In the genomic region with DNA sequence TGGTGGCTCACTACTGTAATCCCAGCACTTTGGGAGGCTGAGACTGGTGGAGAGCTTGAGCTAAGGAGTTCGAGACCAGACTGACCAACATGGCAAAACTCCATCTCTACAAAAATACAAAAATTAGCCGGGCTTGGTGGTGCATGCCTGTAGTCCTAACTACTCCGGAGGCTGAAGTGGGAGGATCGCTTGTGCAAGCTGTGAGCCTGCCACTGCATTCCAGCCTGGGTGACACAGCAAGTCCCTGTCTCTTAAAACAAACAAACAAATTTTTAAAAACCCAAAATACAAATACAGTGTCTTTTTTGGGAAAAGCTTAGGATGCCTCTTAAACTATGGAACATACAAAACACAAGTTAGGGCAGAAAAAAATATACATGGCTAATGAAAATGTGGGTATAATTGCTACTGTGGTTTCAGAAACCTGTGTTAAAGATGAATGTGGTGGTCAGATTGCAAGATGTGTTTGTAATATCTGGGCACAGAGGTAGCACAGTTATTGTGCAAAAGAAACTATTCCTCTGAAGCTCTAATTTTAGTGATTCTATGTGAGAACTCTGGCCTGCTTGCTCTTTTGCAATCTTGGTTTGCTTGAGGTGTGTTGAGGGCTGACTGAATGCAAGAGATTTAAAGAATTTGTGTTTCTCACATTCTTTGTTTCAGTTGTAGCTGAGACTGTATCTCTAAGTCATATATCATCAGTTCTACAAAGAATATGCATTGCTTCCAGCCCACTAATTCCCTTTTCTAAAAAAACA, we compare ENCODE assay signal across 1 cellular context.
A peak's percentile ranks its signal among the peaks of the same experiment; 100 is the strongest.
TF ChIP-seq lines count a peak whose summit lies in the region.

No MANE protein-coding gene starts in this region.

TF ChIP-seq in A549, 52 proteins besides CTCF, POLR2A, EP300 and RAD21:
- no peak for TF ChIP-seq MYC (IDR thresholded peaks at IDR 0.05; ENCODE audit: borderline replicate concordance, low read length)
- no peak for TF ChIP-seq ZSCAN20 (CRISPR knock-in tag; IDR thresholded peaks at IDR 0.05)
- TF ChIP-seq CEBPB (IDR thresholded peaks at IDR 0.05): peak; percentile 9 to 59; a peak in 3 of 4 replicates
